ENCODE assay signal across 27 cellular contexts in genomic region chr7:126668367-126668752, GRCh38.
"Had no signal": no experiment of that assay in that cellular context is flagged by ENCODE, and none has a peak within 500 bp of the region (broad histone marks: within the 10 kb centered on the region; RNA-seq: fewer than 3 reads in every experiment).

No MANE protein-coding gene starts in this region.

- H3K4me3 ChIP-seq: lower lobe of right lung, neural progenitor cell, ovary, sigmoid colon, spleen, suprapubic skin, thoracic aorta, tibial artery, upper lobe of right lung had no signal

- H3K9me3 ChIP-seq: lower lobe of right lung, neutrophil, ovary, sigmoid colon, suprapubic skin, thoracic aorta, tibial artery, upper lobe of right lung had no signal

- DNase-seq: hippocampal formation; kidney glomerular epithelial cell; left cardiac atrium; left ventricle myocardium superior; lower lobe of right lung; mammary epithelial cell; mesendoderm; naive B cell; natural killer cell; nephron progenitor cell; ovary; retina; right cardiac atrium; sigmoid colon; small intestine; spleen; stimulated activated CD4-positive, alpha-beta T cell treated with anti-CD3 and anti-CD28 coated beads, Interleukin-4, amount 100 ng/mL, for 24 hours; stimulated activated naive CD4-positive, alpha-beta T cell; tibial artery; trophoblast cell; upper lobe of right lung had no signal

- ATAC-seq: left cardiac atrium; left lobe of liver; left ventricle myocardium superior; lower lobe of right lung; natural killer cell; right cardiac atrium; stimulated activated effector memory CD8-positive, alpha-beta T cell treated with anti-CD3 and anti-CD28 coated beads, Interleukin-12 subunit alpha, Interleukin-12 subunit beta, amount 100 ng/mL, for 72 hours; upper lobe of right lung had no signal

- H3K4me1 ChIP-seq: lower lobe of right lung, neural progenitor cell, sigmoid colon, spleen, suprapubic skin, tibial artery, upper lobe of right lung had no signal

- H3K27me3 ChIP-seq: neural progenitor cell, neutrophil, ovary, sigmoid colon, spleen, suprapubic skin, tibial artery, upper lobe of right lung had no signal

- H3K27ac ChIP-seq: lower lobe of right lung, neural progenitor cell, neutrophil, ovary, sigmoid colon, spleen, suprapubic skin, thoracic aorta, tibial artery, upper lobe of right lung had no signal

- H3K36me3 ChIP-seq: lower lobe of right lung, neural progenitor cell, neutrophil, ovary, sigmoid colon, spleen, suprapubic skin, thoracic aorta, tibial artery, upper lobe of right lung had no signal
